Comparison of ENCODE assay signal across 21 cellular contexts in the genomic region with DNA sequence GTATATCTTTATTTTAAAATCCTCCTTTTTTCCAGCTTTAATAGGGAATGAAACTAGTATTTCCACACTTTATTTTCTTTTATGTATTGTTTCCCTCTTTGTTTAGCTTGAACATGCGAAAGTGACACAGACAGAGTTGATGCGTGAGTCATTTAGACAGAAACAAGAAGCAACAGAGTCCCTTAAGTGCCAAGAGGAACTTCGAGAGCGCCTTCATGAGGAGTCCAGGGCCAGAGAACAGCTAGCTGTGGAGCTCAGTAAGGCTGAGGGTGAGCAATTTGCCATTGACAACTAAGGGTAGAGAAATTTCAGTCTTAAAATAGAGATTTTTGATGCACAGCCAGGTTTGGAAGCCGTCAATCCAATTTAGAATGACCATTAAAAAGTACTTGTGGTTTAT.
A peak's percentile ranks its signal among the peaks of the same experiment; 100 is the strongest.
DNase-seq lines count a peak whose midpoint lies in the region; ATAC-seq, FAIRE-seq and TF ChIP-seq lines count a peak whose summit lies in the region.
"Had no signal": no experiment of that assay in that cellular context is flagged by ENCODE, and none has a peak within 500 bp of the region (broad histone marks: within the 10 kb centered on the region; RNA-seq: fewer than 3 reads in every experiment).

No MANE protein-coding gene starts in this region.

- H3K4me1 ChIP-seq in right atrium auricular region = peaks cover 0 to 17% of the 10 kb centered on the region in 2 donors
- H3K4me1 ChIP-seq in testis = peaks cover 17% of the 10 kb centered on the region

- peak overlapping the region; percentile 75 for H3K27ac Mint-ChIP-seq in mesothelial cell of epicardium
- H3K27ac Mint-ChIP-seq: activated naive CD8-positive, alpha-beta T cell treated with anti-CD3 and anti-CD28 coated beads, Interleukin-2, amount 50 U/mL, for 24 hours; CD4-positive, alpha-beta T cell; stimulated activated effector memory CD8-positive, alpha-beta T cell treated with anti-CD3 and anti-CD28 coated beads, Interleukin-12 subunit alpha, Interleukin-12 subunit beta, amount 100 ng/mL, for 72 hours had no signal

- H3K36me3 Mint-ChIP-seq in mesothelial cell of epicardium = peaks cover 10% of the 10 kb centered on the region

- no peaks in the 10 kb centered on the region for H3K9me3 Mint-ChIP-seq in mesothelial cell of epicardium
- H3K9me3 Mint-ChIP-seq: activated naive CD8-positive, alpha-beta T cell treated with anti-CD3 and anti-CD28 coated beads, Interleukin-2, amount 50 U/mL, for 24 hours; CD4-positive, alpha-beta T cell; naive B cell; stimulated activated effector memory CD8-positive, alpha-beta T cell treated with anti-CD3 and anti-CD28 coated beads, Interleukin-12 subunit alpha, Interleukin-12 subunit beta, amount 100 ng/mL, for 72 hours had no signal

- WGBS in testis, 2 donors = 89 to 96% methylated on average over 5 of the region's 5 CpGs

- DNase-seq in Right ventricle myocardium inferior (ENCODE audit: missing footprints) (no peak), right atrium auricular region (ENCODE audit: low spot score) (no peak), bronchial epithelial cell (ENCODE audit: low read depth) (peak; percentile 87), mesothelial cell of epicardium (ENCODE audit: low spot score in 2 of 2, unreplicated experiment in 2 of 2) (no peak), testis (no peak), retina (no peak), SW480 (ENCODE audit: low spot score) (no peak)
- DNase-seq: activated CD8-positive, alpha-beta memory T cell treated with anti-CD3 and anti-CD28 coated beads for 24 hours; activated naive CD8-positive, alpha-beta T cell treated with anti-CD3 and anti-CD28 coated beads, Interleukin-2, amount 50 U/mL, for 24 hours; caudate nucleus; CD4-positive, alpha-beta T cell; naive B cell; NCI-H2227 treated with DMSO at 0.1 percent for 48 hours; SHP77; stimulated activated CD4-positive, alpha-beta T cell treated with anti-CD3 and anti-CD28 coated beads, Interleukin-12 subunit alpha, Interleukin-12 subunit beta, amount 100 ng/mL, for 4 hours; thyroid gland had no signal

- no peaks in the 10 kb centered on the region for H3K27me3 ChIP-seq in right atrium auricular region
- no peaks in the 10 kb centered on the region for H3K27me3 ChIP-seq in bronchial epithelial cell (ENCODE audit: control insufficient read depth, insufficient read depth, low read length)
- no peaks in the 10 kb centered on the region for H3K27me3 ChIP-seq in testis
- H3K27me3 ChIP-seq: thyroid gland had no signal

- peaks cover 25% of the 10 kb centered on the region for H3K4me1 Mint-ChIP-seq in mesothelial cell of epicardium

- no peak for FAIRE-seq in bronchial epithelial cell (lab: Jason Lieb, UNC)
- FAIRE-seq: A549 had no signal

- no peaks in the 10 kb centered on the region for H3K27me3 Mint-ChIP-seq in mesothelial cell of epicardium (ENCODE audit: low read depth)
- H3K27me3 Mint-ChIP-seq: activated naive CD8-positive, alpha-beta T cell treated with anti-CD3 and anti-CD28 coated beads, Interleukin-2, amount 50 U/mL, for 24 hours; CD4-positive, alpha-beta T cell; naive B cell had no signal

- no peaks in the 10 kb centered on the region for H3K9me3 ChIP-seq in right atrium auricular region
- H3K9me3 ChIP-seq in testis = no peaks in the 10 kb centered on the region
- H3K9me3 ChIP-seq: A549, thyroid gland had no signal

- TF ChIP-seq CTCF in right atrium auricular region (IDR thresholded peaks at IDR 0.05) (no peak), bronchial epithelial cell (IDR thresholded peaks at IDR 0.05; ENCODE audit: insufficient read depth, low read length, severe bottlenecking) (no peak), mesothelial cell of epicardium (IDR thresholded peaks at IDR 0.05; ENCODE audit: unreplicated experiment) (no peak), testis (IDR thresholded peaks at IDR 0.05) (no peak)

- H3K4me3 ChIP-seq in right atrium auricular region (no peak overlapping the region), bronchial epithelial cell (ENCODE audit: low read depth, low read length) (no peak overlapping the region), testis (no peak overlapping the region)
- H3K4me3 ChIP-seq: A549, thyroid gland had no signal

- no peak overlapping the region for H3K4me3 Mint-ChIP-seq in mesothelial cell of epicardium
- H3K4me3 Mint-ChIP-seq: activated naive CD8-positive, alpha-beta T cell treated with anti-CD3 and anti-CD28 coated beads, Interleukin-2, amount 50 U/mL, for 24 hours; CD4-positive, alpha-beta T cell; naive B cell; stimulated activated effector memory CD8-positive, alpha-beta T cell treated with anti-CD3 and anti-CD28 coated beads, Interleukin-12 subunit alpha, Interleukin-12 subunit beta, amount 100 ng/mL, for 72 hours had no signal

- intact Hi-C loops in Right ventricle myocardium inferior (cut with DNase I) (no loop called here), testis (cut with DNase I; ENCODE audit: low total_unique reads) (no loop called here)

- ATAC-seq in Right ventricle myocardium inferior (peak; percentile 34), GM19467 (IDR thresholded peaks at IDR 0.05; ENCODE audit: unreplicated experiment) (no peak)
- ATAC-seq: A549; activated CD4-positive, CD25-positive, alpha-beta regulatory T cell treated with anti-CD3 and anti-CD28 coated beads, Interleukin-2, amount 50 U/mL, for 24 hours; activated naive CD8-positive, alpha-beta T cell treated with anti-CD3 and anti-CD28 coated beads, Interleukin-2, amount 50 U/mL, for 24 hours; stimulated activated effector memory CD8-positive, alpha-beta T cell treated with anti-CD3 and anti-CD28 coated beads, Interleukin-12 subunit alpha, Interleukin-12 subunit beta, amount 100 ng/mL, for 72 hours had no signal

- H3K36me3 ChIP-seq in right atrium auricular region = peaks cover 7% of the 10 kb centered on the region
- no peaks in the 10 kb centered on the region for H3K36me3 ChIP-seq in bronchial epithelial cell (ENCODE audit: control insufficient read depth, insufficient read depth, low read length)
- no peaks in the 10 kb centered on the region for H3K36me3 ChIP-seq in testis (ENCODE audit: low read depth, missing control alignments)

- H3K27ac ChIP-seq in right atrium auricular region (peak overlapping the region in 1 of 2 donors; percentile 15), testis (no peak overlapping the region)
- H3K27ac ChIP-seq: A549, parathyroid adenoma, thyroid gland had no signal

- no peak for TF ChIP-seq POLR2A in testis (IDR thresholded peaks at IDR 0.05)
